12 cellular contexts compared by ENCODE assay signal in the genomic region with DNA sequence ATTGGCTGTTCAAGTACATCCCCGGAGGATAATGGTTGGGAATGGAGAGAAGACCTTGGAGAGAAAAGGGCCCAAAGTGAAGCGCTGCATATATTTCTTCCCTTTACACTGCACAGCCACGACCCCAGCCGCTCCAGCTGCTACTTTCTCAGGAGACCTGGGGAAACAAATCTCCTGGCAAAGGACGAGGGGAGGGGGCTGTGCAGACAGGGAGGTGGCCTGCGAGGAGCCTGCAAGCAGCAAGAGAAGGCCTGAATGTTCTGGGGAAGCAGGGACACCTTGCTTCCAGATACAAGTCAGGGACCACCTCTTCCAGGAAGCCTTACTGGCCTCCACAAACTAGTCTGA. TPM values are rescaled to one million over a fixed set of nuclear protein-coding genes. Genes with fewer than 3 reads are reported as not detected.
DNase-seq lines count a peak whose midpoint lies in the region; ATAC-seq and TF ChIP-seq lines count a peak whose summit lies in the region.
"Had no signal": no experiment of that assay in that cellular context is flagged by ENCODE, and none has a peak within 500 bp of the region (broad histone marks: within the 10 kb centered on the region; RNA-seq: fewer than 3 reads in every experiment).

No MANE protein-coding gene starts in this region.

- DNase-seq in AG10803 (ENCODE audit: low read depth) (no peak), Peyer's patch (peak in 1 of 3 donors; percentile 29), fibroblast of mammary gland (ENCODE audit: low read depth) (no peak), ovary (no peak), COLO829 (ENCODE audit: low spot score) (no peak), OCI-LY7 (ENCODE audit: low spot score) (no peak)
- DNase-seq in activated CD8-positive, alpha-beta T cell treated with anti-CD3 and anti-CD28 coated beads, Interleukin-2, amount 10 ng/mL, durations not matched to agents 7 days and 5 days: no peak
- DNase-seq: effector CD8-positive, alpha-beta T cell; NCI-H2029; small intestine had no signal

- no peaks in the 10 kb centered on the region for H3K79me2 ChIP-seq in OCI-LY7 (ENCODE audit: insufficient read depth, low read depth, low read length)

- peaks cover 9% of the 10 kb centered on the region for H3K4me1 Mint-ChIP-seq in activated CD8-positive, alpha-beta T cell treated with anti-CD3 and anti-CD28 coated beads, Interleukin-2, amount 10 ng/mL, durations not matched to agents 7 days and 5 days (ENCODE audit: low read depth)

- H3K4me3 ChIP-seq in AG10803 (ENCODE audit: low read length) (peak overlapping the region; percentile 56), Peyer's patch (peak overlapping the region in 1 of 4 donors; percentile 83), fibroblast of mammary gland (ENCODE audit: control insufficient read depth, low read depth, low read length) (peak overlapping the region; percentile 74), ovary (peak overlapping the region; percentile 78), OCI-LY7 (ENCODE audit: low read depth, low read length, poor library complexity, severe bottlenecking) (no peak overlapping the region)

- intact Hi-C loops in ovary (cut with DNase I): no loop called here
- intact Hi-C loops in OCI-LY7 (cut with micrococcal nuclease; ENCODE audit: unreplicated experiment): no loop called here

- CTCF ChIA-PET in activated CD8-positive, alpha-beta T cell treated with anti-CD3 and anti-CD28 coated beads, Interleukin-2, amount 10 ng/mL, durations not matched to agents 7 days and 5 days (lab: Charles Lee): interaction anchor here (1.8 kb wide), 1 partner anchor 16 kb away, joined by 5 read pairs; no protein-coding TSS in a partner anchor
- CTCF ChIA-PET in OCI-LY7 (lab: Charles Lee; ENCODE audit: unreplicated experiment): no interaction called here

- H2AFZ ChIP-seq in OCI-LY7 (ENCODE audit: low read length): no peak overlapping the region

- no TSS peak for BruUV-seq in OCI-LY7 (replicated peaks; lab: Mats Ljungman, UMichigan)

- TF ChIP-seq POLR2A in Peyer's patch (IDR thresholded peaks at IDR 0.05) (no peak), ovary (IDR thresholded peaks at IDR 0.05) (no peak)

- 84 to 88% (median 86%) methylated on average over 6 of the region's 6 CpGs for WGBS in ovary, 3 donors

- H3K9me3 ChIP-seq in Peyer's patch (no peaks in the 10 kb centered on the region), ovary (no peaks in the 10 kb centered on the region), OCI-LY7 (ENCODE audit: low read length) (no peaks in the 10 kb centered on the region)

- H3K9me2 ChIP-seq in OCI-LY7 (ENCODE audit: insufficient read depth, low read length): no peaks in the 10 kb centered on the region

- H3K4me2 ChIP-seq in OCI-LY7 (ENCODE audit: low read length): no peak overlapping the region

- no peaks in the 10 kb centered on the region for H3K9me3 Mint-ChIP-seq in activated CD8-positive, alpha-beta T cell treated with anti-CD3 and anti-CD28 coated beads, Interleukin-2, amount 10 ng/mL, durations not matched to agents 7 days and 5 days (ENCODE audit: insufficient read depth)

- H4K20me1 ChIP-seq in OCI-LY7 (ENCODE audit: insufficient read depth, low read length): no peaks in the 10 kb centered on the region

- H3K27ac ChIP-seq in Peyer's patch (peak overlapping the region in 3 of 4 donors; percentile 46 to 97 (median 83)), ovary (no peak overlapping the region), OCI-LY7 (ENCODE audit: low read depth, low read length, poor library complexity, severe bottlenecking) (no peak overlapping the region)
- H3K27ac ChIP-seq: C4-2B had no signal

- H3K27ac Mint-ChIP-seq in activated CD8-positive, alpha-beta T cell treated with anti-CD3 and anti-CD28 coated beads, Interleukin-2, amount 10 ng/mL, durations not matched to agents 7 days and 5 days: no peak overlapping the region

- H3K4me1 ChIP-seq in Peyer's patch (peaks cover 0 to 46% (median 0%) of the 10 kb centered on the region in 4 donors), ovary (ENCODE audit: insufficient read depth) (peaks cover 12% of the 10 kb centered on the region), OCI-LY7 (ENCODE audit: insufficient read depth, low read length, poor library complexity, severe bottlenecking) (no peaks in the 10 kb centered on the region)

- POLR2A ChIA-PET in activated CD8-positive, alpha-beta T cell treated with anti-CD3 and anti-CD28 coated beads, Interleukin-2, amount 10 ng/mL, durations not matched to agents 7 days and 5 days (lab: Charles Lee): no interaction called here
- POLR2A ChIA-PET in OCI-LY7 (lab: Charles Lee): no interaction called here

- H3K36me3 ChIP-seq in Peyer's patch: no peaks in the 10 kb centered on the region
- no peaks in the 10 kb centered on the region for H3K36me3 ChIP-seq in ovary
- no peaks in the 10 kb centered on the region for H3K36me3 ChIP-seq in OCI-LY7 (ENCODE audit: insufficient read depth, low read length)

- no peak for TF ChIP-seq EP300 in ovary (IDR thresholded peaks at IDR 0.05)

- ATAC-seq in activated CD8-positive, alpha-beta T cell treated with anti-CD3 and anti-CD28 coated beads, Interleukin-2, amount 10 ng/mL, durations not matched to agents 7 days and 5 days: no peak
- ATAC-seq in HG03045 (IDR thresholded peaks at IDR 0.05; ENCODE audit: unreplicated experiment): no peak

- H3K27me3 Mint-ChIP-seq in activated CD8-positive, alpha-beta T cell treated with anti-CD3 and anti-CD28 coated beads, Interleukin-2, amount 10 ng/mL, durations not matched to agents 7 days and 5 days (ENCODE audit: low read depth): peaks cover 19% of the 10 kb centered on the region

- no peaks in the 10 kb centered on the region for H3K36me3 Mint-ChIP-seq in activated CD8-positive, alpha-beta T cell treated with anti-CD3 and anti-CD28 coated beads, Interleukin-2, amount 10 ng/mL, durations not matched to agents 7 days and 5 days (ENCODE audit: low read depth)

- H3K4me3 Mint-ChIP-seq in activated CD8-positive, alpha-beta T cell treated with anti-CD3 and anti-CD28 coated beads, Interleukin-2, amount 10 ng/mL, durations not matched to agents 7 days and 5 days: no peak overlapping the region

- TF ChIP-seq CTCF in AG10803 (conservative IDR thresholded peaks at IDR 0.05; ENCODE audit: low read length) (no peak), Peyer's patch (IDR thresholded peaks at IDR 0.05) (no peak), fibroblast of mammary gland (conservative IDR thresholded peaks at IDR 0.05; ENCODE audit: control insufficient read depth, insufficient read depth, low read depth, low read length) (no peak), ovary (IDR thresholded peaks at IDR 0.05) (no peak), OCI-LY7 (conservative IDR thresholded peaks at IDR 0.05; ENCODE audit: low read length) (no peak)

- H3K27me3 ChIP-seq in Peyer's patch (no peaks in the 10 kb centered on the region), ovary (no peaks in the 10 kb centered on the region)

RNA-seq across cellular contexts. Expression of a gene that starts 0.7 kb away (rescaled TPM):
- total RNA-seq in Peyer's patch: 10 to 100 TPM in 3 of 4 donors, 1 to 10 TPM in 1; 4.6 to 27.2 (median 18.5) TPM
- 10 to 100 TPM; 17.9 to 63.4 (median 45.4) TPM for total RNA-seq in ovary
- 10 to 100 TPM in 1 of 2 donors, 1 to 10 TPM in 1; 3.4 to 25.9 TPM for polyA plus RNA-seq in ovary
- total RNA-seq in activated CD8-positive, alpha-beta T cell treated with anti-CD3 and anti-CD28 coated beads, Interleukin-2, amount 10 ng/mL, durations not matched to agents 7 days and 5 days: not detected
- not detected in 2 replicates for total RNA-seq in OCI-LY7 (2014; rRNA removed; shearing (Covaris generic))
- not detected in 2 replicates for total RNA-seq in OCI-LY7 (2022)

RNA-seq across cellular contexts. Expression of a gene that starts 29.1 kb away (rescaled TPM):
- total RNA-seq in Peyer's patch (10 to 100 TPM; 21.5 to 81.4 (median 51.2) TPM), ovary (10 to 100 TPM in 5 of 7 donors, 1 to 10 TPM in 2; 3.9 to 36.9 (median 15.4) TPM), OCI-LY7 (2022) (0.32 and 0.33 TPM in 2 replicates)
- 10 to 100 TPM in 1 of 2 donors, 1 to 10 TPM in 1; 4.6 to 25.8 TPM for polyA plus RNA-seq in ovary
- total RNA-seq in activated CD8-positive, alpha-beta T cell treated with anti-CD3 and anti-CD28 coated beads, Interleukin-2, amount 10 ng/mL, durations not matched to agents 7 days and 5 days: 10 to 100 TPM; 11.4 to 13.5 TPM
- 7.2 and 8.9 TPM in 2 replicates for total RNA-seq in OCI-LY7 (2014; rRNA removed; shearing (Covaris generic))

RNA-seq across cellular contexts. Expression of a gene that starts 37.4 kb away (rescaled TPM):
- total RNA-seq in Peyer's patch: 10 to 100 TPM in 3 of 4 donors, not detected in 1; 25.5 to 56.6 (median 37.3) TPM
- total RNA-seq in ovary: 1 to 10 TPM in 6 of 7 donors, under 1 TPM in 1; 0.72 to 7.7 (median 3.0) TPM
- 1 to 10 TPM; 1.1 to 1.7 TPM for polyA plus RNA-seq in ovary
- not detected for total RNA-seq in activated CD8-positive, alpha-beta T cell treated with anti-CD3 and anti-CD28 coated beads, Interleukin-2, amount 10 ng/mL, durations not matched to agents 7 days and 5 days
- not detected in 2 replicates for total RNA-seq in OCI-LY7 (2014; rRNA removed; shearing (Covaris generic))
- not detected in 2 replicates for total RNA-seq in OCI-LY7 (2022)

Comparison
In these comparisons a context has a peak if more than half of its experiments do, and no peak if none do; other contexts are left out.
1. H3K27ac ChIP-seq: peak in Peyer's patch (3 of 4); none in ovary (0 of 2) and OCI-LY7 (single experiment).
2. RNA of a gene that starts 0.7 kb away (total RNA-seq): 17.9 to 63.4 TPM in ovary and 4.6 to 27.2 TPM in Peyer's patch; not detected in activated CD8-positive, alpha-beta T cell treated with anti-CD3 and anti-CD28 coated beads, Interleukin-2, amount 10 ng/mL, durations not matched to agents 7 days and 5 days and not detected in OCI-LY7; every median in the first group is over 4 times any median in the second.